Comparison of ENCODE assay signal across 2 cellular contexts in genomic region chr3:75474530-75474929, GRCh38.
DNase-seq lines count a peak whose midpoint lies in the region; ATAC-seq, FAIRE-seq and TF ChIP-seq lines count a peak whose summit lies in the region.
"Not testable (repeated sequence)": the region's sequence is repeated elsewhere in the genome, so short reads cannot be mapped to it uniquely, and the experiment has no call there.

No MANE protein-coding gene starts in this region.

- not testable (repeated sequence) for FAIRE-seq in K562 (lab: Jason Lieb, UNC)

- not testable (repeated sequence) for H3K9me3 Mint-ChIP-seq in stimulated activated effector memory CD8-positive, alpha-beta T cell treated with anti-CD3 and anti-CD28 coated beads, Interleukin-12 subunit alpha, Interleukin-12 subunit beta, amount 100 ng/mL, for 72 hours

- BruUV-seq in K562 (replicated peaks; lab: Mats Ljungman, UMichigan), result not testable (repeated sequence)

- H3K4me3 ChIP-seq in K562, result not testable (repeated sequence)

- H3K4me1 ChIP-seq in K562 (replicated peaks in 1 of 2; ENCODE audit: control insufficient read depth in 2 of 2, insufficient read depth in 2 of 2, low read length in 2 of 2), result not testable (repeated sequence)

- intact Hi-C loops in K562 (cut with micrococcal nuclease), result not testable (repeated sequence)

- not testable (repeated sequence) for H3K4me1 Mint-ChIP-seq in stimulated activated effector memory CD8-positive, alpha-beta T cell treated with anti-CD3 and anti-CD28 coated beads, Interleukin-12 subunit alpha, Interleukin-12 subunit beta, amount 100 ng/mL, for 72 hours

- H3K9me3 ChIP-seq in K562 (replicated peaks; ENCODE audit: control insufficient read depth, insufficient read depth, low read depth, low read length), result not testable (repeated sequence)

- TF ChIP-seq POLR2A in K562 (conservative IDR thresholded peaks at IDR 0.05), result not testable (repeated sequence)

- not testable (repeated sequence) for H3K9me1 ChIP-seq in K562 (ENCODE audit: control insufficient read depth, insufficient read depth, low read length)

- H3K36me3 Mint-ChIP-seq in stimulated activated effector memory CD8-positive, alpha-beta T cell treated with anti-CD3 and anti-CD28 coated beads, Interleukin-12 subunit alpha, Interleukin-12 subunit beta, amount 100 ng/mL, for 72 hours, result not testable (repeated sequence)

- H2AFZ ChIP-seq in K562 (ENCODE audit: low read depth, low read length), result not testable (repeated sequence)

- H3K27ac Mint-ChIP-seq in stimulated activated effector memory CD8-positive, alpha-beta T cell treated with anti-CD3 and anti-CD28 coated beads, Interleukin-12 subunit alpha, Interleukin-12 subunit beta, amount 100 ng/mL, for 72 hours, result peak overlapping the region; percentile 60

- not testable (repeated sequence) for TF ChIP-seq RAD21 in K562 (CRISPR knock-in tag; conservative IDR thresholded peaks at IDR 0.05 in 1 of 2, IDR thresholded peaks at IDR 0.05 in 1 of 2)

- CTCF ChIA-PET in K562 (lab: Yijun Ruan, JAX; ENCODE audit: low intra/inter-chr PET ratio), result not testable (repeated sequence)

- POLR2A ChIA-PET in K562 (lab: Yijun Ruan, JAX), result not testable (repeated sequence)

- in situ Hi-C loops in K562 (cut with MboI), result not testable (repeated sequence)

- H3K4me3 Mint-ChIP-seq in stimulated activated effector memory CD8-positive, alpha-beta T cell treated with anti-CD3 and anti-CD28 coated beads, Interleukin-12 subunit alpha, Interleukin-12 subunit beta, amount 100 ng/mL, for 72 hours, result not testable (repeated sequence)

- TF ChIP-seq CTCF in K562 (IDR thresholded peaks at IDR 0.05 in 2 of 3, conservative IDR thresholded peaks at IDR 0.05 in 1 of 3; ENCODE audit: insufficient read depth in 2 of 3, low read depth in 1 of 3, low read length in 3 of 3), result not testable (repeated sequence)

- H4K20me1 ChIP-seq in K562 (replicated peaks; ENCODE audit: control insufficient read depth, insufficient read depth, low read length), result not testable (repeated sequence)

- H3K27ac ChIP-seq in K562 (ENCODE audit: extremely low read depth, low read depth, low read length), result not testable (repeated sequence)

- ATAC-seq in K562; stimulated activated effector memory CD8-positive, alpha-beta T cell treated with anti-CD3 and anti-CD28 coated beads, Interleukin-12 subunit alpha, Interleukin-12 subunit beta, amount 100 ng/mL, for 72 hours: not testable (repeated sequence)

- not testable (repeated sequence) for H3K36me3 ChIP-seq in K562 (ENCODE audit: control insufficient read depth, insufficient read depth, low read length)

- DNase-seq in K562 (ENCODE audit: extremely low read depth in 1 of 4, low spot score in 3 of 4); stimulated activated effector memory CD8-positive, alpha-beta T cell treated with anti-CD3 and anti-CD28 coated beads, Interleukin-12 subunit alpha, Interleukin-12 subunit beta, amount 100 ng/mL, for 72 hours (ENCODE audit: low spot score in 2 of 2): not testable (repeated sequence)

- not testable (repeated sequence) for H3K79me2 ChIP-seq in K562 (ENCODE audit: control insufficient read depth, insufficient read depth, low read length)

- 0% methylated on average over 1 of the region's 4 CpGs for WGBS in K562 (ENCODE audit: insufficient coverage, low coverage, missing lambda C conversion rate)

- H3K27me3 ChIP-seq in K562 (ENCODE audit: control insufficient read depth in 2 of 2, insufficient read depth in 2 of 2, low read length in 2 of 2), result not testable (repeated sequence)

- not testable (repeated sequence) for H3K9ac ChIP-seq in K562 (ENCODE audit: insufficient read depth in 1 of 2, low read depth in 2 of 2, low read length in 2 of 2)

- not testable (repeated sequence) for TF ChIP-seq EP300 in K562 (IDR thresholded peaks at IDR 0.05; ENCODE audit: low read length)

- not testable (repeated sequence) for H3K4me2 ChIP-seq in K562 (ENCODE audit: insufficient read depth, low read length)

TF ChIP-seq in K562, 482 proteins besides CTCF, POLR2A, EP300 and RAD21:
- peak; percentile 59 for TF ChIP-seq ARID1B (IDR thresholded peaks at IDR 0.05)
- peak; percentile 47 for TF ChIP-seq CBFA2T2 (conservative IDR thresholded peaks at IDR 0.05)
- 0 out of 2 replicates have a peak, but pooled peaks have one; percentile 20 for TF ChIP-seq MTA2 (IDR thresholded peaks at IDR 0.05; ENCODE audit: low read depth)
- peak; percentile 44 for TF ChIP-seq TAL1 (IDR thresholded peaks at IDR 0.05)
- TF ChIP-seq NCOR1 (IDR thresholded peaks at IDR 0.05), result peak; percentile 45; the same call in 1 of the 2 replicates
- peak; percentile 55 for TF ChIP-seq CBFA2T3 (IDR thresholded peaks at IDR 0.05)
TF ChIP-seq in K562: peak in this region for 6; not testable (repeated sequence) for 476.
